25 cellular contexts compared by ENCODE assay signal in genomic region chr16:58070585-58070984, GRCh38. TPM values are rescaled to one million over a fixed set of nuclear protein-coding genes. Genes with fewer than 3 reads are reported as not detected.
DNase-seq lines count a peak whose midpoint lies in the region; ATAC-seq, FAIRE-seq and TF ChIP-seq lines count a peak whose summit lies in the region.
"Had no signal": no experiment of that assay in that cellular context is flagged by ENCODE, and none has a peak within 500 bp of the region (broad histone marks: within the 10 kb centered on the region; RNA-seq: fewer than 3 reads in every experiment).

No MANE protein-coding gene starts in this region.

- H3K9me3 Mint-ChIP-seq in WTC11 (peaks cover 13% of the 10 kb centered on the region), chondrocyte (ENCODE audit: low read depth) (peaks cover 3% of the 10 kb centered on the region)

- no peak overlapping the region for H3K4me2 ChIP-seq in A549
- H3K4me2 ChIP-seq: BLaER1 had no signal

- no peak for TF ChIP-seq RAD21 in A549 (conservative IDR thresholded peaks at IDR 0.05 in 1 of 2, IDR thresholded peaks at IDR 0.05 in 1 of 2)

- H3K27me3 Mint-ChIP-seq in WTC11 (ENCODE audit: low read depth) = peaks cover 12% of the 10 kb centered on the region
- H3K27me3 Mint-ChIP-seq in chondrocyte (ENCODE audit: low read depth) = no peaks in the 10 kb centered on the region
- H3K27me3 Mint-ChIP-seq: CD4-positive, alpha-beta memory T cell had no signal

- H3K4me1 ChIP-seq in A549 = no peaks in the 10 kb centered on the region
- H3K4me1 ChIP-seq: BE2C had no signal

- no peaks in the 10 kb centered on the region for H3K9me3 ChIP-seq in A549
- H3K9me3 ChIP-seq: BE2C had no signal

- 98% methylated on average over 4 of the region's 4 CpGs for WGBS in A549 (ENCODE audit: missing lambda C conversion rate)

- no peak overlapping the region for H3K27ac ChIP-seq in A549
- H3K27ac ChIP-seq: 22Rv1, BLaER1 had no signal

- H3K27ac Mint-ChIP-seq in WTC11 (no peak overlapping the region), chondrocyte (ENCODE audit: unreplicated experiment) (no peak overlapping the region)
- H3K27ac Mint-ChIP-seq: CD14-positive monocyte; CD4-positive, alpha-beta memory T cell; CD4-positive, CD25-positive, alpha-beta regulatory T cell; CD8-positive, alpha-beta memory T cell had no signal

- no peak for TF ChIP-seq EP300 in A549 (IDR thresholded peaks at IDR 0.05)

- no peaks in the 10 kb centered on the region; the same call in 1 of the 2 replicates for H3K36me3 Mint-ChIP-seq in WTC11
- no peaks in the 10 kb centered on the region for H3K36me3 Mint-ChIP-seq in chondrocyte (ENCODE audit: low read depth)
- H3K36me3 Mint-ChIP-seq: CD14-positive monocyte; CD4-positive, alpha-beta memory T cell; CD4-positive, CD25-positive, alpha-beta regulatory T cell had no signal

- no peaks in the 10 kb centered on the region for H3K4me1 Mint-ChIP-seq in WTC11
- no peaks in the 10 kb centered on the region for H3K4me1 Mint-ChIP-seq in chondrocyte (ENCODE audit: low read depth)
- H3K4me1 Mint-ChIP-seq: CD14-positive monocyte; CD4-positive, alpha-beta memory T cell; CD4-positive, CD25-positive, alpha-beta regulatory T cell; CD8-positive, alpha-beta memory T cell had no signal

- DNase-seq in A549 (ENCODE audit: low read depth in 1 of 2, low spot score in 1 of 2) = no peak
- no peak for DNase-seq in WTC11 (ENCODE audit: low spot score)
- DNase-seq in chondrocyte (ENCODE audit: low spot score) = peak; percentile 18
- DNase-seq in HUDEP-2 (lab: John Stamatoyannopoulos, UW; ENCODE audit: unreplicated experiment in 76 of 76) = no peak
- DNase-seq in NCI-H1436 treated with DMSO at 0.1 percent for 48 hours (lab: John Stamatoyannopoulos, UW) = no peak
- no peak for DNase-seq in GM03348 (ENCODE audit: low spot score)
- DNase-seq: ACHN; BE2C; C1 segment of cervical spinal cord; CD4-positive, alpha-beta memory T cell; CD4-positive, CD25-positive, alpha-beta regulatory T cell; CD8-positive, alpha-beta memory T cell; COR-L47; DMS 273 treated with DMSO at 0.1 percent for 48 hours; DMS153; DMS53; DMS79; DND-41; EL; GDM1 had no signal

- H3K4me3 Mint-ChIP-seq in WTC11 (no peak overlapping the region), chondrocyte (ENCODE audit: unreplicated experiment) (no peak overlapping the region)
- H3K4me3 Mint-ChIP-seq: CD14-positive monocyte; CD4-positive, alpha-beta memory T cell; CD4-positive, CD25-positive, alpha-beta regulatory T cell; CD8-positive, alpha-beta memory T cell had no signal

- no peak for FAIRE-seq in A549 (lab: Jason Lieb, UNC)
- FAIRE-seq: GM12891, GM18507 had no signal

- no peak overlapping the region for H3K4me3 ChIP-seq in A549
- H3K4me3 ChIP-seq: BLaER1 had no signal

- POLR2A ChIA-PET in A549 (lab: Yijun Ruan, JAX) (interaction anchor here (0.6 kb wide), 1 partner anchor 256 kb away, joined by 3 read pairs; no protein-coding TSS in a partner anchor), WTC11 (lab: Charles Lee) (no interaction called here)

- ATAC-seq in A549 (no peak), WTC11 (no peak)

- TF ChIP-seq CTCF in A549 (IDR thresholded peaks at IDR 0.05) (no peak), WTC11 (IDR thresholded peaks at IDR 0.05) (no peak), chondrocyte (IDR thresholded peaks at IDR 0.05) (no peak)

- no peak for TF ChIP-seq POLR2A in A549 (IDR thresholded peaks at IDR 0.05; ENCODE audit: low read length)

- CTCF ChIA-PET in A549 (lab: Yijun Ruan, JAX) (interaction anchor here (0.6 to 1.5 kb wide), 3 partner anchors 24 to 38 kb away, joined by 3 to 5 read pairs (median 5); no protein-coding TSS in a partner anchor), WTC11 (lab: Charles Lee) (interaction anchor here (1.6 kb wide), 1 partner anchor 27 kb away, joined by 9 read pairs; no protein-coding TSS in a partner anchor)

TF ChIP-seq in A549, 52 proteins besides CTCF, POLR2A, EP300 and RAD21:
- TF ChIP-seq ZC3H11A (IDR thresholded peaks at IDR 0.05) = no peak
- TF ChIP-seq EHF (CRISPR knock-in tag; IDR thresholded peaks at IDR 0.05) = no peak
- no peak for TF ChIP-seq JUN (IDR thresholded peaks at IDR 0.05)
- 0 out of 2 replicates have a peak, but pooled peaks have one; percentile 6 for TF ChIP-seq USF2 (IDR thresholded peaks at IDR 0.05)

TF ChIP-seq in WTC11, 78 proteins besides CTCF, POLR2A, EP300 and RAD21:
- TF ChIP-seq USF2 (CRISPR knock-in tag; IDR thresholded peaks at IDR 0.05) (peak; percentile 74), EMX1 (CRISPR knock-in tag; IDR thresholded peaks at IDR 0.05) (no peak), FOXK1 (CRISPR knock-in tag; IDR thresholded peaks at IDR 0.05) (no peak), ELF4 (CRISPR knock-in tag; IDR thresholded peaks at IDR 0.05; ENCODE audit: low read depth) (no peak), GRHL2 (CRISPR knock-in tag; IDR thresholded peaks at IDR 0.05; ENCODE audit: insufficient replicate concordance, severe bottlenecking) (no peak), KAT7 (CRISPR knock-in tag; IDR thresholded peaks at IDR 0.05; ENCODE audit: borderline replicate concordance) (no peak), ZNF423 (CRISPR knock-in tag; IDR thresholded peaks at IDR 0.05) (no peak), ZNF396 (CRISPR knock-in tag; IDR thresholded peaks at IDR 0.05; ENCODE audit: borderline replicate concordance) (no peak), TCF7 (CRISPR knock-in tag; IDR thresholded peaks at IDR 0.05; ENCODE audit: low read depth) (no peak), ZBTB43 (CRISPR knock-in tag; IDR thresholded peaks at IDR 0.05) (no peak), USF1 (CRISPR knock-in tag; IDR thresholded peaks at IDR 0.05) (peak; percentile 31; the same call in 1 of the 2 replicates), NFYB (CRISPR knock-in tag; conservative IDR thresholded peaks at IDR 0.05; ENCODE audit: low read depth) (no peak; the same call in 1 of the 2 replicates)

RNA-seq across cellular contexts. Expression of gene MMP15, which starts 45.0 kb away (rescaled TPM):
- polyA plus RNA-seq in A549 (2011; rRNA removed) (4.3 and 5.2 TPM in 2 replicates), A549 (2017; fragmentation: RNase III; extraction: RNeasy Plus Mini Kit Qiagen cat#74134 plus additional on column Dnase treatment) (9.8 to 11.2 TPM (median 10.3 TPM) in 3 replicates)
- polyA plus RNA-seq in A549 (2012; cell fraction: cytosol; rRNA removed) = 9.0 and 14.5 TPM in 2 replicates
- 25.4 and 32.6 TPM in 2 replicates for polyA plus RNA-seq in A549 (2012; cell fraction: nucleus; rRNA removed)
- 6.6 TPM in 2 replicates for polyA minus RNA-seq in A549 (2011; rRNA and poly(A)+ RNA removed)
- total RNA-seq in WTC11 (2021) (55.5 to 60.7 TPM (median 58.2 TPM) in 3 replicates), chondrocyte (5.9 to 12.0 TPM (median 11.2 TPM) in 3 replicates)
- polyA plus RNA-seq: CD14-positive monocyte had no signal

RNA-seq across cellular contexts. Expression of gene CFAP20, which starts 58.6 kb away (rescaled TPM):
- polyA plus RNA-seq in A549 (2011; rRNA removed) (51.0 and 53.1 TPM in 2 replicates), A549 (2017; fragmentation: RNase III; extraction: RNeasy Plus Mini Kit Qiagen cat#74134 plus additional on column Dnase treatment) (44.4 to 46.5 TPM (median 45.3 TPM) in 3 replicates)
- polyA plus RNA-seq in A549 (2012; cell fraction: cytosol; rRNA removed) = 67.2 and 78.6 TPM in 2 replicates
- polyA plus RNA-seq in A549 (2012; cell fraction: nucleus; rRNA removed) = 88.3 and 98.4 TPM in 2 replicates
- polyA minus RNA-seq in A549 (2011; rRNA and poly(A)+ RNA removed) = 34.7 and 55.5 TPM in 2 replicates
- total RNA-seq in WTC11 (2021) (41.9 to 46.9 TPM (median 42.4 TPM) in 3 replicates), chondrocyte (26.0 to 32.9 TPM (median 26.5 TPM) in 3 replicates)

Comparison
In these comparisons a context has a peak if more than half of its experiments do, and no peak if none do; other contexts are left out.
1. Of the 8 proteins assayed by ChIP-seq in both WTC11 and A549: peak only in WTC11: none; only in A549: none; in both: USF2; in neither: 7.